In genomic region chr7:65373608-65374351, GRCh38 we compare ENCODE assay signal across 8 cellular contexts. TPM values are rescaled to one million over a fixed set of nuclear protein-coding genes. Genes with fewer than 3 reads are reported as not detected.
DNase-seq lines count a peak whose midpoint lies in the region; ATAC-seq, FAIRE-seq and TF ChIP-seq lines count a peak whose summit lies in the region.

ZNF92 (plus strand) TSS chr7:65373855; CDS start chr7:65373998, 143 bp downstream.

- CTCF ChIA-PET in OCI-LY7 (lab: Charles Lee; ENCODE audit: unreplicated experiment): no interaction called here

- H3K36me3 ChIP-seq in OCI-LY7 (ENCODE audit: insufficient read depth, low read length): peaks cover 45% of the 10 kb centered on the region

- peak within 1 kb of the TSS; percentile 99 for H3K4me2 ChIP-seq in OCI-LY7 (ENCODE audit: low read length)

- peaks cover 31% of the 10 kb centered on the region for H3K4me1 ChIP-seq in OCI-LY7 (ENCODE audit: insufficient read depth, low read length, poor library complexity, severe bottlenecking)

- FAIRE-seq in D721Med (lab: Jason Lieb, UNC): peak; percentile 64

- H3K79me2 ChIP-seq in OCI-LY7 (ENCODE audit: insufficient read depth, low read depth, low read length): peaks cover 51% of the 10 kb centered on the region

- DNase-seq in D721Med (ENCODE audit: insufficient read length, low spot score) (peak; percentile 52), HuH-7.5 (ENCODE audit: low spot score) (peak; percentile 83), OCI-LY7 (ENCODE audit: low spot score) (peak; percentile 99), activated T-cell treated with anti-CD3 and anti-CD28 coated beads for 24 hours (ENCODE audit: low read depth) (peak; percentile 94), epidermal melanocyte (ENCODE audit: insufficient read length, low spot score) (peak; percentile 81), middle frontal gyrus (ENCODE audit: extremely low spot score, low spot score) (peak; percentile 98)
- DNase-seq in stimulated activated CD8-positive, alpha-beta memory T cell treated with anti-CD3 and anti-CD28 coated beads, Interleukin-2, amount 100 ng/mL, for 48 hours (ENCODE audit: low read depth in 2 of 2): peak; percentile 89 to 93

- H3K9me3 ChIP-seq in OCI-LY7 (ENCODE audit: low read length): no peaks in the 10 kb centered on the region; the same call in 1 of the 2 replicates

- peak within 1 kb of the TSS; percentile 84 for H3K27ac ChIP-seq in OCI-LY7 (ENCODE audit: low read depth, low read length, poor library complexity, severe bottlenecking)

- H3K4me3 ChIP-seq in OCI-LY7 (ENCODE audit: low read depth, low read length, poor library complexity, severe bottlenecking): peak within 1 kb of the TSS; percentile 89

- POLR2A ChIA-PET in OCI-LY7 (lab: Charles Lee): interaction anchor here (0.7 to 3.2 kb wide), 17 partner anchors 8 to 582 kb away, joined by 3 to 28 read pairs (median 3); no protein-coding TSS in a partner anchor

- peaks cover 22% of the 10 kb centered on the region for H4K20me1 ChIP-seq in OCI-LY7 (ENCODE audit: insufficient read depth, low read length)

- no peaks in the 10 kb centered on the region for H3K9me2 ChIP-seq in OCI-LY7 (ENCODE audit: insufficient read depth, low read length)

- peak; percentile 99 for ATAC-seq in GM21526 (IDR thresholded peaks at IDR 0.05; ENCODE audit: low FRiP score, unreplicated experiment)

- BruUV-seq in OCI-LY7 (replicated peaks; lab: Mats Ljungman, UMichigan): no TSS peak

- intact Hi-C loops in OCI-LY7 (cut with micrococcal nuclease; ENCODE audit: unreplicated experiment): loop anchor here (2.0 to 10.0 kb wide), 2 partner anchors 101 to 131 kb away; no protein-coding TSS in a partner anchor

- no peak for TF ChIP-seq CTCF in D721Med (IDR thresholded peaks at IDR 0.05; ENCODE audit: insufficient read depth, missing control alignments)
- no peak for TF ChIP-seq CTCF in OCI-LY7 (conservative IDR thresholded peaks at IDR 0.05; ENCODE audit: low read length)

- peak within 1 kb of the TSS; percentile 53; the same call in 1 of the 2 replicates for H2AFZ ChIP-seq in OCI-LY7 (ENCODE audit: low read length)

RNA-seq across cellular contexts. Expression of gene ZNF92, which starts in this region (rescaled TPM):
- 31.1 and 31.2 TPM in 2 replicates for total RNA-seq in OCI-LY7 (2014; rRNA removed; shearing (Covaris generic))
- 32.1 and 34.0 TPM in 2 replicates for total RNA-seq in OCI-LY7 (2022)

Comparison
In these comparisons a context has a peak if more than half of its experiments do, and no peak if none do; other contexts are left out.
1. Peak in every context shown above with its lines: DNase-seq, ATAC-seq, H3K4me3 ChIP-seq and H3K27ac ChIP-seq.